Comparison of ENCODE assay signal across 13 cellular contexts in genomic region chr3:53420831-53421230, GRCh38.
A peak's percentile ranks its signal among the peaks of the same experiment; 100 is the strongest.
DNase-seq lines count a peak whose midpoint lies in the region; ATAC-seq and TF ChIP-seq lines count a peak whose summit lies in the region.
"Had no signal": no experiment of that assay in that cellular context is flagged by ENCODE, and none has a peak within 500 bp of the region (broad histone marks: within the 10 kb centered on the region; RNA-seq: fewer than 3 reads in every experiment).

No MANE protein-coding gene starts in this region.

- H3K4me3 Mint-ChIP-seq in natural killer cell (no peak overlapping the region), MCF 10A (ENCODE audit: unreplicated experiment) (no peak overlapping the region)
- H3K4me3 Mint-ChIP-seq: CD14-positive monocyte; CD8-positive, alpha-beta T cell had no signal

- H3K9me3 ChIP-seq in lower lobe of right lung = no peaks in the 10 kb centered on the region
- H3K9me3 ChIP-seq: BLaER1, HAP-1 had no signal

- DNase-seq in NCI-H2029 treated with DMSO at 0.1 percent for 48 hours (lab: John Stamatoyannopoulos, UW) = peak; percentile 10
- no peak for DNase-seq in NCI-H2029 (lab: John Stamatoyannopoulos, UW)
- peak; percentile 8 for DNase-seq in DMS53 treated with DMSO at 0.1 percent for 48 hours (lab: John Stamatoyannopoulos, UW; ENCODE audit: unreplicated experiment)
- DNase-seq in lower lobe of right lung = no peak
- no peak for DNase-seq in GOT3 (lab: John Stamatoyannopoulos, UW)
- no peak for DNase-seq in natural killer cell
- DNase-seq in MCF 10A (ENCODE audit: unreplicated experiment) = no peak
- DNase-seq: 8988T; Calu3; CD8-positive, alpha-beta T cell had no signal

- ATAC-seq in lower lobe of right lung (peak; percentile 56 to 69), natural killer cell (no peak)
- ATAC-seq: CD8-positive, alpha-beta T cell had no signal

- H3K36me3 Mint-ChIP-seq in natural killer cell (no peaks in the 10 kb centered on the region), MCF 10A (ENCODE audit: insufficient read depth, unreplicated experiment) (peaks cover 6% of the 10 kb centered on the region)
- H3K36me3 Mint-ChIP-seq: CD14-positive monocyte; CD8-positive, alpha-beta T cell had no signal

- POLR2A ChIA-PET in MCF 10A (lab: Yijun Ruan, JAX) = no interaction called here

- no TSS peak for BruUV-seq in MCF 10A (replicated peaks; lab: Mats Ljungman, UMichigan)

- TF ChIP-seq CTCF in lower lobe of right lung (IDR thresholded peaks at IDR 0.05) (no peak), natural killer cell (IDR thresholded peaks at IDR 0.05) (no peak), MCF 10A (IDR thresholded peaks at IDR 0.05; ENCODE audit: unreplicated experiment) (no peak)

- H3K27me3 Mint-ChIP-seq in natural killer cell (ENCODE audit: low read depth in 2 of 2) (peaks cover 7 to 23% of the 10 kb centered on the region in 2 donors), MCF 10A (ENCODE audit: insufficient read depth, unreplicated experiment) (no peaks in the 10 kb centered on the region)

- H3K36me3 ChIP-seq in lower lobe of right lung = no peaks in the 10 kb centered on the region
- H3K36me3 ChIP-seq: BLaER1, HAP-1 had no signal

- no peaks in the 10 kb centered on the region for H3K27me3 ChIP-seq in lower lobe of right lung (ENCODE audit: low read depth)
- H3K27me3 ChIP-seq: BLaER1 had no signal

- H3K27ac ChIP-seq in lower lobe of right lung = no peak overlapping the region
- H3K27ac ChIP-seq: BLaER1 had no signal

- H3K27ac Mint-ChIP-seq in natural killer cell (no peak overlapping the region), MCF 10A (ENCODE audit: low read depth, unreplicated experiment) (no peak overlapping the region)
- H3K27ac Mint-ChIP-seq: CD14-positive monocyte; CD8-positive, alpha-beta T cell had no signal

- intact Hi-C loops in lower lobe of right lung (cut with DNase I) = no loop called here
- intact Hi-C loops in natural killer cell (cut with micrococcal nuclease) = no loop called here
- intact Hi-C loops in MCF 10A (cut with micrococcal nuclease) = no loop called here

- H3K4me1 Mint-ChIP-seq in natural killer cell (no peaks in the 10 kb centered on the region), MCF 10A (ENCODE audit: insufficient read depth, unreplicated experiment) (no peaks in the 10 kb centered on the region)
- H3K4me1 Mint-ChIP-seq: CD14-positive monocyte had no signal

- CTCF ChIA-PET in MCF 10A (lab: Yijun Ruan, JAX) = no interaction called here

- no peaks in the 10 kb centered on the region for H3K9me3 Mint-ChIP-seq in natural killer cell
- no peaks in the 10 kb centered on the region for H3K9me3 Mint-ChIP-seq in MCF 10A (ENCODE audit: unreplicated experiment)
- H3K9me3 Mint-ChIP-seq: CD8-positive, alpha-beta T cell had no signal

- H3K4me1 ChIP-seq in lower lobe of right lung = no peaks in the 10 kb centered on the region
- H3K4me1 ChIP-seq: BLaER1, HAP-1 had no signal

- H3K4me3 ChIP-seq in lower lobe of right lung = no peak overlapping the region
- H3K4me3 ChIP-seq: BLaER1, HAP-1 had no signal

Comparison
In these comparisons a context has a peak if more than half of its experiments do, and no peak if none do; other contexts are left out.
1. DNase-seq: peak in NCI-H2029 treated with DMSO at 0.1 percent for 48 hours (single experiment) and DMS53 treated with DMSO at 0.1 percent for 48 hours (single experiment); none in NCI-H2029 (single experiment), lower lobe of right lung (single experiment), GOT3 (single experiment), natural killer cell (single experiment) and MCF 10A (single experiment).
2. ATAC-seq: peak in lower lobe of right lung (2 of 2); none in natural killer cell (0 of 3).